Comparison of ENCODE assay signal across 8 cellular contexts in the genomic region with DNA sequence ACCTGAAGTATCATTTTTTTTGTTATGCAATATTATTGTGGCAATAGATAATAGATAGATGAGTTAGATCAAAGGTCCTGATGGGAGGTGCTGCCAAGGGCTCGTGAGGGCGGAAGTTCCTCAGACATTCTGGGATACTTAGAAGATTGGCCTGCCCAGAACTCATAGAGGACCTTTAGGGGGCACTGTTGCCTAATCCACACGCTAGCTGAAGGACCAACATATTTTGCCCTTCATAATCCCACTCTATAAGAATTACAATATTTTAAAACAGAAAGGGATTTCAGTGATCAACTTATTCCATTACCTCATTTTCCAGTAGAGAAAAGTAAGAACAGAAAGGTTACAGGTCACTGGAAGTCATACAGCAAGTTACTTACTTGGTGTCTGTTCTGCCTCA. TPM values are rescaled to one million over a fixed set of nuclear protein-coding genes. Genes with fewer than 3 reads are reported as not detected.
DNase-seq lines count a peak whose midpoint lies in the region; ATAC-seq and TF ChIP-seq lines count a peak whose summit lies in the region.

No MANE protein-coding gene starts in this region.

- H3K79me2 ChIP-seq in OCI-LY3 (ENCODE audit: low read length) = no peaks in the 10 kb centered on the region

- no peak overlapping the region for H2BK12ac ChIP-seq in neuronal stem cell (ENCODE audit: low read length)

- 0 out of 2 replicates have a peak overlapping the region, but pooled peaks have one; percentile 23 for H2AFZ ChIP-seq in OCI-LY3 (ENCODE audit: low read depth, low read length)
- H2AFZ ChIP-seq in neuronal stem cell (ENCODE audit: low read length) = no peak overlapping the region

- no peaks in the 10 kb centered on the region for H3K4me1 ChIP-seq in OCI-LY3 (ENCODE audit: low read length)
- H3K4me1 ChIP-seq in neuronal stem cell (ENCODE audit: control insufficient read depth in 2 of 2, insufficient read depth in 1 of 2, low read depth in 1 of 2, low read length in 2 of 2) = no peaks in the 10 kb centered on the region

- no peaks in the 10 kb centered on the region for H4K20me1 ChIP-seq in OCI-LY3 (ENCODE audit: insufficient read depth, low read length)

- no peak overlapping the region for H4K91ac ChIP-seq in neuronal stem cell (ENCODE audit: low read depth, low read length, poor library complexity)

- H3K27me3 ChIP-seq in BJ (ENCODE audit: control insufficient read depth, insufficient read depth, low read length) (no peaks in the 10 kb centered on the region), OCI-LY3 (ENCODE audit: low read depth, low read length) (peaks cover 12% of the 10 kb centered on the region), neuronal stem cell (ENCODE audit: control insufficient read depth in 3 of 3, insufficient read depth in 3 of 3, low read depth in 1 of 3, low read length in 3 of 3) (no peaks in the 10 kb centered on the region)

- WGBS in neuronal stem cell (ENCODE audit: extremely low coverage in 2 of 2, insufficient read length in 2 of 2, insufficient replicate concordance in 1 of 2), 2 donors = no CpG with 5 or more reads among the region's 3 CpGs

- no peak overlapping the region for H3K4ac ChIP-seq in neuronal stem cell (ENCODE audit: low read length)

- no peak overlapping the region for H3K14ac ChIP-seq in neuronal stem cell (ENCODE audit: low read length)

- no peak overlapping the region for H4K8ac ChIP-seq in neuronal stem cell (ENCODE audit: low read depth, low read length)

- no peaks in the 10 kb centered on the region for H3K36me3 ChIP-seq in BJ (ENCODE audit: control insufficient read depth, insufficient read depth, low read length)
- no peaks in the 10 kb centered on the region for H3K36me3 ChIP-seq in OCI-LY3 (replicated peaks; ENCODE audit: low read depth, low read length)
- H3K36me3 ChIP-seq in neuronal stem cell (replicated peaks in 1 of 2; ENCODE audit: control insufficient read depth in 2 of 2, insufficient read depth in 2 of 2, low read length in 2 of 2) = no peaks in the 10 kb centered on the region

- CTCF ChIA-PET in BJ (lab: Yijun Ruan, JAX) = interaction anchor here (1.0 to 1.6 kb wide), 3 partner anchors 9 to 451 kb away, joined by 3 to 5 read pairs (median 4); no protein-coding TSS in a partner anchor

- ATAC-seq in GM18505 (IDR thresholded peaks at IDR 0.05; ENCODE audit: unreplicated experiment) = peak; percentile 74
- peak; percentile 81 for ATAC-seq in HG02938 (IDR thresholded peaks at IDR 0.05; ENCODE audit: unreplicated experiment)
- no peak for ATAC-seq in GM21367 (IDR thresholded peaks at IDR 0.05; ENCODE audit: unreplicated experiment)
- ATAC-seq in HG03139 (IDR thresholded peaks at IDR 0.05; ENCODE audit: unreplicated experiment) = no peak

- H3K79me1 ChIP-seq in neuronal stem cell (ENCODE audit: low read depth, low read length) = no peaks in the 10 kb centered on the region

- DNase-seq in BJ (ENCODE audit: low read depth) = no peak
- peak; percentile 34 for DNase-seq in epidermal melanocyte (ENCODE audit: insufficient read length, low spot score)
- peak; percentile 35 for DNase-seq in neuronal stem cell (ENCODE audit: low spot score)

- no peak overlapping the region for H2BK120ac ChIP-seq in neuronal stem cell (ENCODE audit: low read depth, low read length)

- H3K23ac ChIP-seq in neuronal stem cell (ENCODE audit: low read depth, low read length, poor library complexity) = no peak overlapping the region

- no peak overlapping the region for H2BK15ac ChIP-seq in neuronal stem cell (ENCODE audit: low read length)

- H3K9me3 ChIP-seq in OCI-LY3 (ENCODE audit: insufficient read depth, low read length) = no peaks in the 10 kb centered on the region
- no peaks in the 10 kb centered on the region for H3K9me3 ChIP-seq in neuronal stem cell (replicated peaks in 1 of 2; ENCODE audit: control insufficient read depth in 2 of 2, insufficient read depth in 1 of 2, low read depth in 1 of 2, low read length in 2 of 2)

- no peak overlapping the region for H3K4me3 ChIP-seq in BJ (ENCODE audit: low read depth, low read length)
- no peak overlapping the region for H3K4me3 ChIP-seq in OCI-LY3 (ENCODE audit: low read length)
- H3K4me3 ChIP-seq in neuronal stem cell (ENCODE audit: low read length in 2 of 2) = no peak overlapping the region

- no peak overlapping the region for H2BK5ac ChIP-seq in neuronal stem cell (ENCODE audit: low read length)

- H2AK5ac ChIP-seq in neuronal stem cell (ENCODE audit: low read depth, low read length) = no peak overlapping the region

- POLR2A ChIA-PET in BJ (lab: Charles Lee) = no interaction called here

- peak; percentile 49 for TF ChIP-seq CTCF in BJ (IDR thresholded peaks at IDR 0.05; ENCODE audit: insufficient read depth, low read depth, low read length)
- peak; percentile 86 for TF ChIP-seq CTCF in OCI-LY3 (IDR thresholded peaks at IDR 0.05; ENCODE audit: low read depth, low read length)

- H3K9ac ChIP-seq in OCI-LY3 (ENCODE audit: low read length) = no peak overlapping the region
- no peak overlapping the region for H3K9ac ChIP-seq in neuronal stem cell (ENCODE audit: low read depth, low read length, poor library complexity)

- H3K18ac ChIP-seq in neuronal stem cell (ENCODE audit: low read length) = no peak overlapping the region

- H3K4me2 ChIP-seq in OCI-LY3 (ENCODE audit: low read length) = peak overlapping the region; percentile 31
- no peak overlapping the region for H3K4me2 ChIP-seq in neuronal stem cell (ENCODE audit: insufficient read depth, low read length, poor library complexity, severe bottlenecking)

- TF ChIP-seq POLR2A in GM18505 (IDR thresholded peaks at IDR 0.05; ENCODE audit: borderline replicate concordance, extremely low read depth, insufficient read depth, insufficient read length) = no peak

- H3K27ac ChIP-seq in OCI-LY3 (ENCODE audit: low read length) (no peak overlapping the region), neuronal stem cell (replicated peaks; ENCODE audit: low read length) (no peak overlapping the region)

RNA-seq across cellular contexts. Expression of gene COX7B2, which starts 22.9 kb away (rescaled TPM):
- not detected in 2 replicates for polyA plus RNA-seq in BJ (2011; rRNA removed)
- polyA minus RNA-seq in BJ (2011; rRNA and poly(A)+ RNA removed) = not detected in 2 replicates
- not detected for polyA plus RNA-seq in neuronal stem cell (2013, experiment 1 of 2)
- not detected for polyA plus RNA-seq in neuronal stem cell (2013, experiment 2 of 2)

Comparison
In these comparisons a context has a peak if more than half of its experiments do, and no peak if none do; other contexts are left out.
1. ATAC-seq: peak in GM18505 (single experiment) and HG02938 (single experiment); none in GM21367 (single experiment) and HG03139 (single experiment).